16 cellular contexts compared by ENCODE assay signal in the genomic region with DNA sequence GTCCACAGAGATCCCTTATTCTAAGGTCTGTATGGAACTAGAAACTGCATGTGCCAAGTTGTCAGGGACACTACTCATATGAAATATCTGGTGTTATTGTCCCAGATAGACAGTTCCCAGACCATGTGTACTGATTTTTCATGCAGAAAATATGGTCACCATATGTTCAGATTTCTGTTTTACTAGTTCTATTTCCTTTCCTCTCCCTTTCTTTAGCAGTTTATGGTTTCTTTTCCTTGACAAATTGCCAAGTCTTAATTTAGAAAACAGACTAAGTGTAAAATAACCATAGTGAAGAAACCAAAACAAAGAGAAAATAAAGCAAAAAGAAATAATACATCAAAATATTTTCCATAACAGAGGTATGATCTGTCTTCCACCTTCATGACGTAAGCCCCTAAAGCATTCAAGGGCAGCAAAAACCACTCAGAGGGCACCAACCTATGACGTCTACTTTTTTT.
A peak's percentile ranks its signal among the peaks of the same experiment; 100 is the strongest.
DNase-seq lines count a peak whose midpoint lies in the region; TF ChIP-seq lines count a peak whose summit lies in the region.
"Had no signal": no experiment of that assay in that cellular context is flagged by ENCODE, and none has a peak within 500 bp of the region (broad histone marks: within the 10 kb centered on the region; RNA-seq: fewer than 3 reads in every experiment).

No MANE protein-coding gene starts in this region.

- H2AFZ ChIP-seq in Karpas-422 (ENCODE audit: low read length), result no peak overlapping the region

- no peak for TF ChIP-seq POLR2A in testis (IDR thresholded peaks at IDR 0.05)

- H3K79me2 ChIP-seq in Karpas-422 (ENCODE audit: low read length), result no peaks in the 10 kb centered on the region

- CTCF ChIA-PET in HEK293 (lab: Yijun Ruan, JAX), result no interaction called here

- 47 to 57% methylated on average over 2 of the region's 2 CpGs for whole genome bisulfite sequencing in testis, 2 donors

- POLR2A ChIA-PET in HEK293 (lab: Yijun Ruan, JAX), result no interaction called here

- H3K36me3 Mint-ChIP-seq in brain, result no peaks in the 10 kb centered on the region
- H3K36me3 Mint-ChIP-seq: stimulated activated naive B cell treated with anti-CD40 and anti-IgM and Interleukin-4, amounts not matched to agents 10 μg/mL and 1 μg/mL and 100 μg/mL, for 72 hours had no signal

- H3K4me3 ChIP-seq in HEK293 (ENCODE audit: low read depth, low read length) (no peak overlapping the region), fibroblast of villous mesenchyme (ENCODE audit: low read depth, low read length) (no peak overlapping the region), testis (no peak overlapping the region), Karpas-422 (ENCODE audit: low read length) (no peak overlapping the region)
- H3K4me3 ChIP-seq: adrenal gland, K562 had no signal

- H3K27me3 ChIP-seq in testis, result no peaks in the 10 kb centered on the region
- no peaks in the 10 kb centered on the region for H3K27me3 ChIP-seq in Karpas-422 (ENCODE audit: low read length)
- H3K27me3 ChIP-seq: adrenal gland, BE2C had no signal

- DNase-seq in fibroblast of villous mesenchyme (ENCODE audit: low read depth) (peak; percentile 74), testis (no peak), Karpas-422 (no peak), NCI-H2081 (lab: John Stamatoyannopoulos, UW) (no peak)
- no peak for DNase-seq in activated CD8-positive, alpha-beta memory T cell treated with anti-CD3 and anti-CD28 coated beads, Interleukin-2, amount 50 U/mL, for 48 hours
- DNase-seq: activated T-cell treated with anti-CD3 and anti-CD28 coated beads, Interleukin-2, amount 50 U/mL, for 72 hours; adrenal gland; BE2C; DMS53; H7; NCI-H1417 treated with DMSO at 0.1 percent for 48 hours; stimulated activated naive B cell treated with anti-CD40 and anti-IgM and Interleukin-4, amounts not matched to agents 10 μg/mL and 1 μg/mL and 100 μg/mL, for 72 hours had no signal

- no peak overlapping the region for H3K9ac ChIP-seq in Karpas-422 (ENCODE audit: low read length)

- H3K27ac Mint-ChIP-seq in brain, result peak overlapping the region in 3 of 5 experiments; percentile 76 to 88 (median 85)
- H3K27ac Mint-ChIP-seq: activated T-cell treated with anti-CD3 and anti-CD28 coated beads, Interleukin-2, amount 50 U/mL, for 72 hours; dendritic cell treated with granulocyte-macrophage colony-stimulating factor and Interleukin-4, amounts not matched to agents 40 ng/mL and 50 ng/mL, for 4 days; stimulated activated naive B cell treated with anti-CD40 and anti-IgM and Interleukin-4, amounts not matched to agents 10 μg/mL and 1 μg/mL and 100 μg/mL, for 72 hours had no signal

- H3K27me3 Mint-ChIP-seq in brain, result peaks cover 2% of the 10 kb centered on the region
- H3K27me3 Mint-ChIP-seq: stimulated activated naive B cell treated with anti-CD40 and anti-IgM and Interleukin-4, amounts not matched to agents 10 μg/mL and 1 μg/mL and 100 μg/mL, for 72 hours had no signal

- TF ChIP-seq CTCF in HEK293 (tag by site-specific recombination; IDR thresholded peaks at IDR 0.05) (no peak), brain (conservative IDR thresholded peaks at IDR 0.05) (no peak), fibroblast of villous mesenchyme (IDR thresholded peaks at IDR 0.05; ENCODE audit: insufficient read depth, low read depth, low read length) (no peak), testis (IDR thresholded peaks at IDR 0.05) (no peak)

- H3K27ac ChIP-seq in HEK293 (ENCODE audit: extremely low read depth, low read depth, low read length), result no peak overlapping the region
- H3K27ac ChIP-seq in testis, result peak overlapping the region; percentile 18 to 56
- H3K27ac ChIP-seq in Karpas-422 (ENCODE audit: low read length), result no peak overlapping the region
- H3K27ac ChIP-seq: adrenal gland had no signal

- intact Hi-C loops in testis (cut with DNase I; ENCODE audit: low total_unique reads), result no loop called here

- H3K4me2 ChIP-seq in Karpas-422 (ENCODE audit: low read depth, low read length, poor library complexity, severe bottlenecking), result no peak overlapping the region

- H3K9me3 Mint-ChIP-seq in brain, result peaks cover 0 to 5% (median 0%) of the 10 kb centered on the region in 5 experiments
- H3K9me3 Mint-ChIP-seq: dendritic cell treated with granulocyte-macrophage colony-stimulating factor and Interleukin-4, amounts not matched to agents 40 ng/mL and 50 ng/mL, for 4 days; stimulated activated naive B cell treated with anti-CD40 and anti-IgM and Interleukin-4, amounts not matched to agents 10 μg/mL and 1 μg/mL and 100 μg/mL, for 72 hours had no signal

- H3K36me3 ChIP-seq in HEK293 (ENCODE audit: control insufficient read depth in 2 of 2, insufficient read depth in 1 of 2, low read length in 2 of 2) (no peaks in the 10 kb centered on the region), testis (ENCODE audit: low read depth, missing control alignments) (no peaks in the 10 kb centered on the region), Karpas-422 (ENCODE audit: insufficient read depth, low read length) (no peaks in the 10 kb centered on the region)
- H3K36me3 ChIP-seq: adrenal gland, BE2C had no signal

- H3K4me1 ChIP-seq in HEK293 (ENCODE audit: control insufficient read depth, insufficient read depth, low read length) (no peaks in the 10 kb centered on the region), testis (peaks cover 31% of the 10 kb centered on the region), Karpas-422 (ENCODE audit: low read length) (no peaks in the 10 kb centered on the region)

- no peak overlapping the region for H3K4me3 Mint-ChIP-seq in brain
- H3K4me3 Mint-ChIP-seq: activated T-cell treated with anti-CD3 and anti-CD28 coated beads, Interleukin-2, amount 50 U/mL, for 72 hours; dendritic cell treated with granulocyte-macrophage colony-stimulating factor and Interleukin-4, amounts not matched to agents 40 ng/mL and 50 ng/mL, for 4 days; stimulated activated naive B cell treated with anti-CD40 and anti-IgM and Interleukin-4, amounts not matched to agents 10 μg/mL and 1 μg/mL and 100 μg/mL, for 72 hours had no signal

- H4K20me1 ChIP-seq in Karpas-422 (ENCODE audit: insufficient read depth, low read depth, low read length), result no peaks in the 10 kb centered on the region

- no peaks in the 10 kb centered on the region for H3K9me3 ChIP-seq in HEK293 (ENCODE audit: control insufficient read depth, insufficient read depth, low read depth, low read length)
- no peaks in the 10 kb centered on the region for H3K9me3 ChIP-seq in testis
- no peaks in the 10 kb centered on the region for H3K9me3 ChIP-seq in Karpas-422 (ENCODE audit: low read length)
- H3K9me3 ChIP-seq: adrenal gland, BE2C had no signal

- H3K4me1 Mint-ChIP-seq in brain, result peaks cover 71% of the 10 kb centered on the region
- H3K4me1 Mint-ChIP-seq: stimulated activated naive B cell treated with anti-CD40 and anti-IgM and Interleukin-4, amounts not matched to agents 10 μg/mL and 1 μg/mL and 100 μg/mL, for 72 hours had no signal

- H3K9me2 ChIP-seq in Karpas-422 (replicated peaks; ENCODE audit: insufficient read depth, low read length), result no peaks in the 10 kb centered on the region

TF ChIP-seq in HEK293, 187 proteins besides CTCF, POLR2A, EP300 and RAD21:
- TF ChIP-seq, protein P1, sequence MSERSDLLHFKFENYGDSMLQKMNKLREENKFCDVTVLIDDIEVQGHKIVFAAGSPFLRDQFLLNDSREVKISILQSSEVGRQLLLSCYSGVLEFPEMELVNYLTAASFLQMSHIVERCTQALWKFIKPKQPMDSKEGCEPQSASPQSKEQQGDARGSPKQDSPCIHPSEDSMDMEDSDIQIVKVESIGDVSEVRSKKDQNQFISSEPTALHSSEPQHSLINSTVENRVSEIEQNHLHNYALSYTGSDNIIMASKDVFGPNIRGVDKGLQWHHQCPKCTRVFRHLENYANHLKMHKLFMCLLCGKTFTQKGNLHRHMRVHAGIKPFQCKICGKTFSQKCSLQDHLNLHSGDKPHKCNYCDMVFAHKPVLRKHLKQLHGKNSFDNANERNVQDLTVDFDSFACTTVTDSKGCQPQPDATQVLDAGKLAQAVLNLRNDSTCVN (tag by site-specific recombination; optimal IDR thresholded peaks at IDR 0.05), result no peak
- TF ChIP-seq, protein P2, sequence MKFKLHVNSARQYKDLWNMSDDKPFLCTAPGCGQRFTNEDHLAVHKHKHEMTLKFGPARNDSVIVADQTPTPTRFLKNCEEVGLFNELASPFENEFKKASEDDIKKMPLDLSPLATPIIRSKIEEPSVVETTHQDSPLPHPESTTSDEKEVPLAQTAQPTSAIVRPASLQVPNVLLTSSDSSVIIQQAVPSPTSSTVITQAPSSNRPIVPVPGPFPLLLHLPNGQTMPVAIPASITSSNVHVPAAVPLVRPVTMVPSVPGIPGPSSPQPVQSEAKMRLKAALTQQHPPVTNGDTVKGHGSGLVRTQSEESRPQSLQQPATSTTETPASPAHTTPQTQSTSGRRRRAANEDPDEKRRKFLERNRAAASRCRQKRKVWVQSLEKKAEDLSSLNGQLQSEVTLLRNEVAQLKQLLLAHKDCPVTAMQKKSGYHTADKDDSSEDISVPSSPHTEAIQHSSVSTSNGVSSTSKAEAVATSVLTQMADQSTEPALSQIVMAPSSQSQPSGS (tag by site-specific recombination; IDR thresholded peaks at IDR 0.05; ENCODE audit: low read depth), result 0 out of 2 replicates have a peak, but pooled peaks have one; percentile 7

Comparison
In these comparisons a context has a peak if more than half of its experiments do, and no peak if none do; other contexts are left out.
1. H3K27ac ChIP-seq: peak in testis (2 of 2); none in HEK293 (single experiment) and Karpas-422 (single experiment).